25 cellular contexts compared by ENCODE assay signal in the genomic region with DNA sequence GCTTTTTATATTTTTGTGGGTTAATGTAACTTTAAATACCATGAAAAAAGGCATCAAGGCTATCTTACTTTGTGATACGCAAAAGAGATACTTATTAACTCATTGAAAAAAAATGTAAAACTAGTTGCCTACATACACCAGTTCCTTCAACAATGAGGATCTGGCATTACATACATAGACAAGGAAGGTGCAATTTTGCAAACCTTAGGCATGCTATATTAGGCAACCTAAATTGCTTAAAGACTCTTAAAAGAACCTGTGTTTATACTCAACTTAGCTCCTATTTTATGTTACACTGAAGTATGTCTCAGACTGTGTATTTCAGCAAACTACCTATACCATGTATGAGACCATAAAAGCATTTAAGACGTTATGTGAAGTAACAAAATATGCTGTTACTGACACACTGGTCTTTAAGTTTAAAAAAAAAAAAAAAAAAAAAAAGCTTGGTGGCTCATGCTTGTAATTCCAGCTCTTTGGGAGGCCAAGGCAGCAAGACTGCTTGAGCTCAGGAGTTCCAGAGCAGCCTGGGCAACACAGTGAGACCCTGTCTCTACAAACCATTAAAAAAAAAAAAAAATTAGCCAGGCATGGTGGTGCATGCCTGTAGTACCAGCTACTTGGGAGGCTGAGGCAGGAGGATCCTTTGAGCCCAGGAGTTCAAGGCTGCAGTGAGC.
"Had no signal": no experiment of that assay in that cellular context is flagged by ENCODE, and none has a peak within 500 bp of the region (broad histone marks: within the 10 kb centered on the region; RNA-seq: fewer than 3 reads in every experiment).

No MANE protein-coding gene starts in this region.

- H3K9me3 ChIP-seq: gastrocnemius medialis, mucosa of descending colon, psoas muscle had no signal

- H3K4me3 ChIP-seq: coronary artery, gastrocnemius medialis, mucosa of descending colon, psoas muscle, skin epidermis had no signal

- H3K27ac Mint-ChIP-seq: activated CD4-positive, alpha-beta memory T cell treated with anti-CD3 and anti-CD28 coated beads, Interleukin-2, amount 10 ng/mL, durations not matched to agents 7 days and 5 days; activated CD8-positive, alpha-beta memory T cell treated with anti-CD3 and anti-CD28 coated beads, Interleukin-2, amount 10 ng/mL, durations not matched to agents 7 days and 5 days; activated T-helper 17 cell treated with anti-CD3 and anti-CD28 coated beads, Interleukin-2, amount 50 U/mL, for 72 hours; stimulated activated naive CD8-positive, alpha-beta T cell treated with anti-CD3 and anti-CD28 coated beads, Interleukin-15, amount 100 ng/mL, for 72 hours; T-helper 2 cell treated with Interferon-gamma antibody and Interleukin-4, amounts not matched to agents 5 μg/mL and 100 μg/mL, for 36 hours; type B pancreatic cell had no signal

- ATAC-seq: activated CD8-positive, alpha-beta memory T cell treated with anti-CD3 and anti-CD28 coated beads, Interleukin-2, amount 10 ng/mL, durations not matched to agents 7 days and 5 days; activated T-helper 17 cell treated with anti-CD3 and anti-CD28 coated beads, Interleukin-2, amount 50 U/mL, for 72 hours; gastrocnemius medialis; left ventricle myocardium superior; mucosa of descending colon; psoas muscle; right cardiac atrium; stimulated activated naive CD8-positive, alpha-beta T cell treated with anti-CD3 and anti-CD28 coated beads, Interleukin-15, amount 100 ng/mL, for 72 hours had no signal

- H3K4me3 Mint-ChIP-seq: activated CD4-positive, alpha-beta memory T cell treated with anti-CD3 and anti-CD28 coated beads, Interleukin-2, amount 10 ng/mL, durations not matched to agents 7 days and 5 days; activated CD8-positive, alpha-beta memory T cell treated with anti-CD3 and anti-CD28 coated beads, Interleukin-2, amount 10 ng/mL, durations not matched to agents 7 days and 5 days; activated T-helper 17 cell treated with anti-CD3 and anti-CD28 coated beads, Interleukin-2, amount 50 U/mL, for 72 hours; central memory CD8-positive, alpha-beta T cell; memory B cell; neural crest cell; stimulated activated naive CD8-positive, alpha-beta T cell treated with anti-CD3 and anti-CD28 coated beads, Interleukin-15, amount 100 ng/mL, for 72 hours; T-helper 2 cell treated with Interferon-gamma antibody and Interleukin-4, amounts not matched to agents 5 μg/mL and 100 μg/mL, for 36 hours; type B pancreatic cell had no signal

- H3K4me1 ChIP-seq: gastrocnemius medialis, psoas muscle had no signal

- H3K27ac ChIP-seq: brain microvascular endothelial cell, coronary artery, gastrocnemius medialis, psoas muscle, skin epidermis had no signal

- DNase-seq: activated CD4-positive, alpha-beta memory T cell treated with anti-CD3 and anti-CD28 coated beads, Interleukin-2, amount 10 ng/mL, durations not matched to agents 7 days and 5 days; activated CD4-positive, alpha-beta T cell treated with anti-CD3 and anti-CD28 coated beads for 48 hours; activated CD4-positive, CD25-positive, alpha-beta regulatory T cell; activated CD8-positive, alpha-beta memory T cell treated with anti-CD3 and anti-CD28 coated beads, Interleukin-2, amount 10 ng/mL, durations not matched to agents 7 days and 5 days; activated naive CD4-positive, alpha-beta T cell treated with Interleukin-2 at 50 U/mL for 16 hours; activated T-cell treated with anti-CD3 and anti-CD28 coated beads, Interleukin-2, amount 50 U/mL, for 1 hour; aorta; brain microvascular endothelial cell; gastrocnemius medialis; head of caudate nucleus; kidney glomerular epithelial cell; left ventricle myocardium superior; mucosa of descending colon; naive B cell; psoas muscle; right cardiac atrium; stimulated activated naive CD8-positive, alpha-beta T cell treated with anti-CD3 and anti-CD28 coated beads, Interleukin-15, amount 100 ng/mL, for 72 hours had no signal

- H3K27me3 Mint-ChIP-seq: activated CD4-positive, alpha-beta memory T cell treated with anti-CD3 and anti-CD28 coated beads, Interleukin-2, amount 10 ng/mL, durations not matched to agents 7 days and 5 days; activated CD8-positive, alpha-beta memory T cell treated with anti-CD3 and anti-CD28 coated beads, Interleukin-2, amount 10 ng/mL, durations not matched to agents 7 days and 5 days; activated T-helper 17 cell treated with anti-CD3 and anti-CD28 coated beads, Interleukin-2, amount 50 U/mL, for 72 hours; central memory CD8-positive, alpha-beta T cell; memory B cell; naive B cell; stimulated activated naive CD8-positive, alpha-beta T cell treated with anti-CD3 and anti-CD28 coated beads, Interleukin-15, amount 100 ng/mL, for 72 hours; type B pancreatic cell had no signal

- H3K9me3 Mint-ChIP-seq: activated T-helper 17 cell treated with anti-CD3 and anti-CD28 coated beads, Interleukin-2, amount 50 U/mL, for 72 hours; central memory CD8-positive, alpha-beta T cell; memory B cell; naive B cell; neural crest cell; stimulated activated naive CD8-positive, alpha-beta T cell treated with anti-CD3 and anti-CD28 coated beads, Interleukin-15, amount 100 ng/mL, for 72 hours; type B pancreatic cell had no signal

- H3K27me3 ChIP-seq: brain microvascular endothelial cell, gastrocnemius medialis had no signal
